In the genomic region with DNA sequence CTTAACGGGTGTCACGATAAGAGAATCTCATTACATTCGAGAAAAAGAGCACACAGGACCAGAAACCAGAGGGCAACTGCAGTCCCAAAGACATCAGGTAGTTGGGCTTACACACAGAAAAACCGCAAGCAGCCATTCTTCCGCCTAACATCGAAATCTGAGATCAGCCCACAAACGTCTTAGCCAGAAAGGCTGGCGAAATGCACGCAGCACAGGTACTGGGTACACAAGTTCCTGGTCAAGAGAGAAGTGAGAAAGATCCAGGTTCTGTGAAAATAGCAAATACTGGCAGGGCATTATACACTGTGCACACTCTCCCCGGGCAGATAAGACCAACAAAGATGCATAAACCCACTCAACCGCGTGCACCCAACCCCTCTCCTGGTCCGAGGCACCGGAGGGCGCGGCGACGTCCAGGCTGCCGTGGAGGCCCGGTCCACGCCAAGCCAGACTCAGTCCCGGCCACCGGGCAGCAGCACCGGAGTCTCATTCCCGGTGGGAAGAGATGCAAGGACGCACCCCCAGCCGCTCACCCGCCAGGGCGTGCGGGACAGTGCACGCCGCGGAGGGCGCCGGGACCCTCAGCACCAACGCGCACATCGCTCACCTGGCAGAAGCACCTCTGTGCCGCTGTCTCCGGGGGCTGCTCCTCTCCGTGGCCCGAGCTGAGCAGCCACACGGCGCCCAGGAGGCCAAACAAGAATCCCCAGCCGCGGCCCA, we compare ENCODE assay signal across 1 cellular context.
TF ChIP-seq lines count a peak whose summit lies in the region.

No MANE protein-coding gene starts in this region.

TF ChIP-seq in WTC11, 78 proteins besides CTCF, POLR2A, EP300 and RAD21 (continued from another document):
- TF ChIP-seq, protein P1, sequence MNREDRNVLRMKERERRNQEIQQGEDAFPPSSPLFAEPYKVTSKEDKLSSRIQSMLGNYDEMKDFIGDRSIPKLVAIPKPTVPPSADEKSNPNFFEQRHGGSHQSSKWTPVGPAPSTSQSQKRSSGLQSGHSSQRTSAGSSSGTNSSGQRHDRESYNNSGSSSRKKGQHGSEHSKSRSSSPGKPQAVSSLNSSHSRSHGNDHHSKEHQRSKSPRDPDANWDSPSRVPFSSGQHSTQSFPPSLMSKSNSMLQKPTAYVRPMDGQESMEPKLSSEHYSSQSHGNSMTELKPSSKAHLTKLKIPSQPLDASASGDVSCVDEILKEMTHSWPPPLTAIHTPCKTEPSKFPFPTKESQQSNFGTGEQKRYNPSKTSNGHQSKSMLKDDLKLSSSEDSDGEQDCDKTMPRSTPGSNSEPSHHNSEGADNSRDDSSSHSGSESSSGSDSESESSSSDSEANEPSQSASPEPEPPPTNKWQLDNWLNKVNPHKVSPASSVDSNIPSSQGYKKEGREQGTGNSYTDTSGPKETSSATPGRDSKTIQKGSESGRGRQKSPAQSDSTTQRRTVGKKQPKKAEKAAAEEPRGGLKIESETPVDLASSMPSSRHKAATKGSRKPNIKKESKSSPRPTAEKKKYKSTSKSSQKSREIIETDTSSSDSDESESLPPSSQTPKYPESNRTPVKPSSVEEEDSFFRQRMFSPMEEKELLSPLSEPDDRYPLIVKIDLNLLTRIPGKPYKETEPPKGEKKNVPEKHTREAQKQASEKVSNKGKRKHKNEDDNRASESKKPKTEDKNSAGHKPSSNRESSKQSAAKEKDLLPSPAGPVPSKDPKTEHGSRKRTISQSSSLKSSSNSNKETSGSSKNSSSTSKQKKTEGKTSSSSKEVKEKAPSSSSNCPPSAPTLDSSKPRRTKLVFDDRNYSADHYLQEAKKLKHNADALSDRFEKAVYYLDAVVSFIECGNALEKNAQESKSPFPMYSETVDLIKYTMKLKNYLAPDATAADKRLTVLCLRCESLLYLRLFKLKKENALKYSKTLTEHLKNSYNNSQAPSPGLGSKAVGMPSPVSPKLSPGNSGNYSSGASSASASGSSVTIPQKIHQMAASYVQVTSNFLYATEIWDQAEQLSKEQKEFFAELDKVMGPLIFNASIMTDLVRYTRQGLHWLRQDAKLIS (CRISPR knock-in tag; IDR thresholded peaks at IDR 0.05; ENCODE audit: borderline replicate concordance), result no peak
- TF ChIP-seq SMAD4 (CRISPR knock-in tag; IDR thresholded peaks at IDR 0.05), result no peak
- TF ChIP-seq, protein P2, sequence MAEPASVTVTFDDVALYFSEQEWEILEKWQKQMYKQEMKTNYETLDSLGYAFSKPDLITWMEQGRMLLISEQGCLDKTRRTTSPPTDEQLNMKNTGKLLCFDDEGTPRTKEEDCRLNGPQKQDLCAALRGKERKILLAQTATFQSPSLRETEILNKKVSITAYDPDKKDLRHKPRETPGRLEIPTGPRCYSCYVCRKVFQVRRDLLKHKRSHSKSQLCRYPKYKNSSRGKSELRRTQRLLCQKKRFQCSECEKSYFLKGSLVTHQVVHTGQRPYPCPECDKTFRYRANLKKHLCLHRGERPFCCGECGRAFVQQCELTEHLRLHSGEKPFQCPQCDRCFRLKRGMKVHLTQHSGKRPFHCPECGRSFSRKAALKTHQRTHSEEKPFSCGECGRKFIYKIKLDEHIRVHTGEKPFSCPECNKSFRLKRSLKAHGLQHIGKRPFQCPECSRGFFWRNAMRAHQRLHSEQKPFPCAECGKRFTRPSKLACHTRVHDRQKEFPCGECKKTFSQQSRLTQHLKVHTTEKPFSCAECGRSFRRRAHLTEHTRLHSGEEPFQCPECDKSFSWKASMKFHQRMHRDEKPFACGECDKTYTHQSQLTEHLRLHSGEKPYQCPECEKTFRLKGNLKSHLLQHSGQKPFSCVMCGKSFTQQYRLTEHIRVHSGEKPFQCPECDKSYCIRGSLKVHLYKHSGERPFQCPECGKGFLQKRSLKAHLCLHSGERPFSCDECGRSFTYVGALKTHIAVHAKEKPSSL (CRISPR knock-in tag; conservative IDR thresholded peaks at IDR 0.05), result no peak
- TF ChIP-seq, protein P3, sequence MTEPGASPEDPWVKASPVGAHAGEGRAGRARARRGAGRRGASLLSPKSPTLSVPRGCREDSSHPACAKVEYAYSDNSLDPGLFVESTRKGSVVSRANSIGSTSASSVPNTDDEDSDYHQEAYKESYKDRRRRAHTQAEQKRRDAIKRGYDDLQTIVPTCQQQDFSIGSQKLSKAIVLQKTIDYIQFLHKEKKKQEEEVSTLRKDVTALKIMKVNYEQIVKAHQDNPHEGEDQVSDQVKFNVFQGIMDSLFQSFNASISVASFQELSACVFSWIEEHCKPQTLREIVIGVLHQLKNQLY (CRISPR knock-in tag; IDR thresholded peaks at IDR 0.05), result no peak
- TF ChIP-seq, protein P4, sequence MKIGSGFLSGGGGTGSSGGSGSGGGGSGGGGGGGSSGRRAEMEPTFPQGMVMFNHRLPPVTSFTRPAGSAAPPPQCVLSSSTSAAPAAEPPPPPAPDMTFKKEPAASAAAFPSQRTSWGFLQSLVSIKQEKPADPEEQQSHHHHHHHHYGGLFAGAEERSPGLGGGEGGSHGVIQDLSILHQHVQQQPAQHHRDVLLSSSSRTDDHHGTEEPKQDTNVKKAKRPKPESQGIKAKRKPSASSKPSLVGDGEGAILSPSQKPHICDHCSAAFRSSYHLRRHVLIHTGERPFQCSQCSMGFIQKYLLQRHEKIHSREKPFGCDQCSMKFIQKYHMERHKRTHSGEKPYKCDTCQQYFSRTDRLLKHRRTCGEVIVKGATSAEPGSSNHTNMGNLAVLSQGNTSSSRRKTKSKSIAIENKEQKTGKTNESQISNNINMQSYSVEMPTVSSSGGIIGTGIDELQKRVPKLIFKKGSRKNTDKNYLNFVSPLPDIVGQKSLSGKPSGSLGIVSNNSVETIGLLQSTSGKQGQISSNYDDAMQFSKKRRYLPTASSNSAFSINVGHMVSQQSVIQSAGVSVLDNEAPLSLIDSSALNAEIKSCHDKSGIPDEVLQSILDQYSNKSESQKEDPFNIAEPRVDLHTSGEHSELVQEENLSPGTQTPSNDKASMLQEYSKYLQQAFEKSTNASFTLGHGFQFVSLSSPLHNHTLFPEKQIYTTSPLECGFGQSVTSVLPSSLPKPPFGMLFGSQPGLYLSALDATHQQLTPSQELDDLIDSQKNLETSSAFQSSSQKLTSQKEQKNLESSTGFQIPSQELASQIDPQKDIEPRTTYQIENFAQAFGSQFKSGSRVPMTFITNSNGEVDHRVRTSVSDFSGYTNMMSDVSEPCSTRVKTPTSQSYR (CRISPR knock-in tag; IDR thresholded peaks at IDR 0.05), result no peak
- TF ChIP-seq HMGA2 (CRISPR knock-in tag; IDR thresholded peaks at IDR 0.05), result no peak
- TF ChIP-seq OVOL2 (CRISPR knock-in tag; IDR thresholded peaks at IDR 0.05; ENCODE audit: borderline replicate concordance), result no peak
- TF ChIP-seq TP53 (CRISPR knock-in tag; IDR thresholded peaks at IDR 0.05), result no peak
- TF ChIP-seq, protein P5, sequence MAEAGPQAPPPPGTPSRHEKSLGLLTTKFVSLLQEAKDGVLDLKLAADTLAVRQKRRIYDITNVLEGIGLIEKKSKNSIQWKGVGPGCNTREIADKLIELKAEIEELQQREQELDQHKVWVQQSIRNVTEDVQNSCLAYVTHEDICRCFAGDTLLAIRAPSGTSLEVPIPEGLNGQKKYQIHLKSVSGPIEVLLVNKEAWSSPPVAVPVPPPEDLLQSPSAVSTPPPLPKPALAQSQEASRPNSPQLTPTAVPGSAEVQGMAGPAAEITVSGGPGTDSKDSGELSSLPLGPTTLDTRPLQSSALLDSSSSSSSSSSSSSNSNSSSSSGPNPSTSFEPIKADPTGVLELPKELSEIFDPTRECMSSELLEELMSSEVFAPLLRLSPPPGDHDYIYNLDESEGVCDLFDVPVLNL (CRISPR knock-in tag; IDR thresholded peaks at IDR 0.05; ENCODE audit: borderline replicate concordance, low read depth), result no peak
- TF ChIP-seq, protein P6, sequence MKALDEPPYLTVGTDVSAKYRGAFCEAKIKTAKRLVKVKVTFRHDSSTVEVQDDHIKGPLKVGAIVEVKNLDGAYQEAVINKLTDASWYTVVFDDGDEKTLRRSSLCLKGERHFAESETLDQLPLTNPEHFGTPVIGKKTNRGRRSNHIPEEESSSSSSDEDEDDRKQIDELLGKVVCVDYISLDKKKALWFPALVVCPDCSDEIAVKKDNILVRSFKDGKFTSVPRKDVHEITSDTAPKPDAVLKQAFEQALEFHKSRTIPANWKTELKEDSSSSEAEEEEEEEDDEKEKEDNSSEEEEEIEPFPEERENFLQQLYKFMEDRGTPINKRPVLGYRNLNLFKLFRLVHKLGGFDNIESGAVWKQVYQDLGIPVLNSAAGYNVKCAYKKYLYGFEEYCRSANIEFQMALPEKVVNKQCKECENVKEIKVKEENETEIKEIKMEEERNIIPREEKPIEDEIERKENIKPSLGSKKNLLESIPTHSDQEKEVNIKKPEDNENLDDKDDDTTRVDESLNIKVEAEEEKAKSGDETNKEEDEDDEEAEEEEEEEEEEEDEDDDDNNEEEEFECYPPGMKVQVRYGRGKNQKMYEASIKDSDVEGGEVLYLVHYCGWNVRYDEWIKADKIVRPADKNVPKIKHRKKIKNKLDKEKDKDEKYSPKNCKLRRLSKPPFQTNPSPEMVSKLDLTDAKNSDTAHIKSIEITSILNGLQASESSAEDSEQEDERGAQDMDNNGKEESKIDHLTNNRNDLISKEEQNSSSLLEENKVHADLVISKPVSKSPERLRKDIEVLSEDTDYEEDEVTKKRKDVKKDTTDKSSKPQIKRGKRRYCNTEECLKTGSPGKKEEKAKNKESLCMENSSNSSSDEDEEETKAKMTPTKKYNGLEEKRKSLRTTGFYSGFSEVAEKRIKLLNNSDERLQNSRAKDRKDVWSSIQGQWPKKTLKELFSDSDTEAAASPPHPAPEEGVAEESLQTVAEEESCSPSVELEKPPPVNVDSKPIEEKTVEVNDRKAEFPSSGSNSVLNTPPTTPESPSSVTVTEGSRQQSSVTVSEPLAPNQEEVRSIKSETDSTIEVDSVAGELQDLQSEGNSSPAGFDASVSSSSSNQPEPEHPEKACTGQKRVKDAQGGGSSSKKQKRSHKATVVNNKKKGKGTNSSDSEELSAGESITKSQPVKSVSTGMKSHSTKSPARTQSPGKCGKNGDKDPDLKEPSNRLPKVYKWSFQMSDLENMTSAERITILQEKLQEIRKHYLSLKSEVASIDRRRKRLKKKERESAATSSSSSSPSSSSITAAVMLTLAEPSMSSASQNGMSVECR (CRISPR knock-in tag; IDR thresholded peaks at IDR 0.05; ENCODE audit: borderline replicate concordance), result 0 out of 2 replicates have a peak, but pooled peaks have one; percentile 18
- no peak for TF ChIP-seq TEAD4 (CRISPR knock-in tag; IDR thresholded peaks at IDR 0.05)
- no peak for TF ChIP-seq NR1H2 (CRISPR knock-in tag; IDR thresholded peaks at IDR 0.05)
- peak; percentile 77; the same call in 1 of the 2 replicates for TF ChIP-seq FOXP1 (CRISPR knock-in tag; IDR thresholded peaks at IDR 0.05; ENCODE audit: borderline replicate concordance)
- no peak for TF ChIP-seq ZNF671 (CRISPR knock-in tag; IDR thresholded peaks at IDR 0.05)
- TF ChIP-seq, protein P7, sequence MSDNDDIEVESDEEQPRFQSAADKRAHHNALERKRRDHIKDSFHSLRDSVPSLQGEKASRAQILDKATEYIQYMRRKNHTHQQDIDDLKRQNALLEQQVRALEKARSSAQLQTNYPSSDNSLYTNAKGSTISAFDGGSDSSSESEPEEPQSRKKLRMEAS (CRISPR knock-in tag; IDR thresholded peaks at IDR 0.05), result peak; percentile 71; the same call in 1 of the 2 replicates
- TF ChIP-seq, protein P8, sequence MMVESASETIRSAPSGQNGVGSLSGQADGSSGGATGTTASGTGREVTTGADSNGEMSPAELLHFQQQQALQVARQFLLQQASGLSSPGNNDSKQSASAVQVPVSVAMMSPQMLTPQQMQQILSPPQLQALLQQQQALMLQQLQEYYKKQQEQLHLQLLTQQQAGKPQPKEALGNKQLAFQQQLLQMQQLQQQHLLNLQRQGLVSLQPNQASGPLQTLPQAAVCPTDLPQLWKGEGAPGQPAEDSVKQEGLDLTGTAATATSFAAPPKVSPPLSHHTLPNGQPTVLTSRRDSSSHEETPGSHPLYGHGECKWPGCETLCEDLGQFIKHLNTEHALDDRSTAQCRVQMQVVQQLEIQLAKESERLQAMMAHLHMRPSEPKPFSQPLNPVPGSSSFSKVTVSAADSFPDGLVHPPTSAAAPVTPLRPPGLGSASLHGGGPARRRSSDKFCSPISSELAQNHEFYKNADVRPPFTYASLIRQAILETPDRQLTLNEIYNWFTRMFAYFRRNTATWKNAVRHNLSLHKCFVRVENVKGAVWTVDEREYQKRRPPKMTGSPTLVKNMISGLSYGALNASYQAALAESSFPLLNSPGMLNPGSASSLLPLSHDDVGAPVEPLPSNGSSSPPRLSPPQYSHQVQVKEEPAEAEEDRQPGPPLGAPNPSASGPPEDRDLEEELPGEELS (CRISPR knock-in tag; IDR thresholded peaks at IDR 0.05), result no peak
- TF ChIP-seq, protein P9, sequence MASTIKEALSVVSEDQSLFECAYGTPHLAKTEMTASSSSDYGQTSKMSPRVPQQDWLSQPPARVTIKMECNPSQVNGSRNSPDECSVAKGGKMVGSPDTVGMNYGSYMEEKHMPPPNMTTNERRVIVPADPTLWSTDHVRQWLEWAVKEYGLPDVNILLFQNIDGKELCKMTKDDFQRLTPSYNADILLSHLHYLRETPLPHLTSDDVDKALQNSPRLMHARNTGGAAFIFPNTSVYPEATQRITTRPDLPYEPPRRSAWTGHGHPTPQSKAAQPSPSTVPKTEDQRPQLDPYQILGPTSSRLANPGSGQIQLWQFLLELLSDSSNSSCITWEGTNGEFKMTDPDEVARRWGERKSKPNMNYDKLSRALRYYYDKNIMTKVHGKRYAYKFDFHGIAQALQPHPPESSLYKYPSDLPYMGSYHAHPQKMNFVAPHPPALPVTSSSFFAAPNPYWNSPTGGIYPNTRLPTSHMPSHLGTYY (CRISPR knock-in tag; IDR thresholded peaks at IDR 0.05), result no peak
- no peak for TF ChIP-seq ZNF396 (CRISPR knock-in tag; IDR thresholded peaks at IDR 0.05; ENCODE audit: borderline replicate concordance)
- TF ChIP-seq, protein P10, sequence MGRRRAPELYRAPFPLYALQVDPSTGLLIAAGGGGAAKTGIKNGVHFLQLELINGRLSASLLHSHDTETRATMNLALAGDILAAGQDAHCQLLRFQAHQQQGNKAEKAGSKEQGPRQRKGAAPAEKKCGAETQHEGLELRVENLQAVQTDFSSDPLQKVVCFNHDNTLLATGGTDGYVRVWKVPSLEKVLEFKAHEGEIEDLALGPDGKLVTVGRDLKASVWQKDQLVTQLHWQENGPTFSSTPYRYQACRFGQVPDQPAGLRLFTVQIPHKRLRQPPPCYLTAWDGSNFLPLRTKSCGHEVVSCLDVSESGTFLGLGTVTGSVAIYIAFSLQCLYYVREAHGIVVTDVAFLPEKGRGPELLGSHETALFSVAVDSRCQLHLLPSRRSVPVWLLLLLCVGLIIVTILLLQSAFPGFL (CRISPR knock-in tag; IDR thresholded peaks at IDR 0.05; ENCODE audit: borderline replicate concordance), result no peak
